14 cellular contexts compared by ENCODE assay signal in the genomic region with DNA sequence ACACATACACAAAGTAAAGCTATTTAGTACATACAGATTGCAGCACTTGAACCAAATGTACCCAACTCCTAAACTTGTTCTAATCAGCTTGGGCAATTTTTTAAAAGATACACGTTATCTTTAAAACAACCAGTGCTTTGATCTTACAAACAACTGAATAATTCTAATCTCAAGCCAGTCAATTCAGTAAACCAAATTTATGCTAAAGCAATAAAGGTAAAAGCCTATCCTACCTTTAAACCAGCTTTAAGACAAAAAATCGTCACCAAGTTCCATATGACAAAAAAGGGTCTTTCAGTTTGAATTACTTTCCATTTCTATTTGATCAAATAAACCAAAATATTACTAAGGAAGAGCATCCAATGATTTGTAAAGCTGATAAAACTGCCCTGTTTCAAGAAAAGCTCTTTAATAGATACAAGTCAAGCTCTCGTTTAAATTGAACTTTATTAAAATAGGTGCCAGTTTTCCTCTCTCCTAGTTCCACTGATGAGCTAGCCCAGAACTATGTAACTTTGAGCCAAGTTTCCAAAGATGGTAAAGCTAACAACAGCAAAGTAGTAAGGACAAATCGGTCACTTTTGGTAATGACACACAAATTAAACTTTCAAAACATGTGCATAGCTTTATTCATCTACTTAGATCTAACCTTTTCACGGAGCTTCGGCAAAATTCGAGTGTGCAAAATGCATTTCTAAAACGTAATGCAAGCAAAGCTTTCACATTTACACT. TPM values are rescaled to one million over a fixed set of nuclear protein-coding genes. Genes with fewer than 3 reads are reported as not detected.
DNase-seq lines count a peak whose midpoint lies in the region; ATAC-seq and TF ChIP-seq lines count a peak whose summit lies in the region.
"Had no signal": no experiment of that assay in that cellular context is flagged by ENCODE, and none has a peak within 500 bp of the region (broad histone marks: within the 10 kb centered on the region; RNA-seq: fewer than 3 reads in every experiment).

No MANE protein-coding gene starts in this region.

- POLR2A ChIA-PET in WTC11 (lab: Charles Lee), result no interaction called here

- no peaks in the 10 kb centered on the region for H3K9me3 ChIP-seq in sigmoid colon
- H3K9me3 ChIP-seq: adrenal gland had no signal

- CTCF ChIA-PET in WTC11 (lab: Charles Lee), result interaction anchor here (0.7 to 3.3 kb wide), 8 partner anchors 13 to 140 kb away, joined by 3 to 14 read pairs (median 4); no protein-coding TSS in a partner anchor

- H3K4me3 Mint-ChIP-seq in WTC11, result no peak overlapping the region

- 71 to 76% methylated on average over 8 of the region's 8 CpGs for WGBS in sigmoid colon, 2 donors

- H3K36me3 Mint-ChIP-seq in WTC11, result peaks cover 29% of the 10 kb centered on the region

- TF ChIP-seq POLR2A in sigmoid colon (IDR thresholded peaks at IDR 0.05), result no peak

- H3K9me3 Mint-ChIP-seq in WTC11, result no peaks in the 10 kb centered on the region

- peaks cover 0 to 48% (median 43%) of the 10 kb centered on the region in 4 donors for H3K4me1 ChIP-seq in sigmoid colon

- H3K36me3 ChIP-seq in sigmoid colon, result peaks cover 0 to 17% (median 0%) of the 10 kb centered on the region in 4 donors

- peaks cover 7% of the 10 kb centered on the region; the same call in 1 of the 2 replicates for H3K4me1 Mint-ChIP-seq in WTC11

- peak overlapping the region; percentile 91 for H3K27ac Mint-ChIP-seq in WTC11

- intact Hi-C loops in sigmoid colon (cut with DNase I), result loop anchor here (2.0 kb wide), 1 partner anchor 34 kb away; no protein-coding TSS in a partner anchor

- no peak for TF ChIP-seq CTCF in WTC11 (IDR thresholded peaks at IDR 0.05)
- no peak for TF ChIP-seq CTCF in fibroblast of pulmonary artery (IDR thresholded peaks at IDR 0.05; ENCODE audit: low read length, missing control alignments)
- TF ChIP-seq CTCF in sigmoid colon (IDR thresholded peaks at IDR 0.05), result no peak

- no peak for TF ChIP-seq EP300 in sigmoid colon (IDR thresholded peaks at IDR 0.05)

- no peak overlapping the region for H3K4me3 ChIP-seq in fibroblast of pulmonary artery (replicated peaks; ENCODE audit: low read depth, low read length)
- peak overlapping the region in 3 of 4 donors; percentile 26 to 34 (median 29) for H3K4me3 ChIP-seq in sigmoid colon
- H3K4me3 ChIP-seq: adrenal gland had no signal

- in situ Hi-C loops in G401 (cut with HindIII; ENCODE audit: low sequenced_read_pairs), result loop anchor here (25.0 kb wide), 1 partner anchor 95 kb away; no protein-coding TSS in a partner anchor

- peak; percentile 43 for DNase-seq in ELR (ENCODE audit: low read depth)
- no peak for DNase-seq in WTC11 (ENCODE audit: low spot score)
- DNase-seq in fibroblast of pulmonary artery (ENCODE audit: low read depth), result peak; percentile 39
- no peak for DNase-seq in sigmoid colon
- DNase-seq in DMS53 treated with DMSO at 0.1 percent for 48 hours (lab: John Stamatoyannopoulos, UW; ENCODE audit: unreplicated experiment), result no peak
- DNase-seq in putamen (ENCODE audit: low spot score), result no peak
- no peak for DNase-seq in G401 (ENCODE audit: low spot score)
- DNase-seq: adrenal gland; foreskin melanocyte; PC-3; stimulated activated CD8-positive, alpha-beta memory T cell treated with anti-CD3 and anti-CD28 coated beads, Interleukin-4, amount 100 ng/mL, for 48 hours had no signal

- H3K27me3 Mint-ChIP-seq in WTC11 (ENCODE audit: low read depth), result no peaks in the 10 kb centered on the region

- no peak for ATAC-seq in WTC11
- no peak for ATAC-seq in GM19324 (IDR thresholded peaks at IDR 0.05; ENCODE audit: low FRiP score, unreplicated experiment)
- ATAC-seq: PC-3 had no signal

- H3K27me3 ChIP-seq in sigmoid colon, result no peaks in the 10 kb centered on the region
- H3K27me3 ChIP-seq: adrenal gland had no signal

- peak overlapping the region; percentile 64 to 78 (median 70) for H3K27ac ChIP-seq in sigmoid colon

TF ChIP-seq in WTC11, 78 proteins besides CTCF, POLR2A, EP300 and RAD21 (continues in another document):
- no peak for TF ChIP-seq ETV6 (CRISPR knock-in tag; IDR thresholded peaks at IDR 0.05)
- TF ChIP-seq ARID4B (CRISPR knock-in tag; IDR thresholded peaks at IDR 0.05; ENCODE audit: borderline replicate concordance), result no peak
- TF ChIP-seq GABPB1 (CRISPR knock-in tag; IDR thresholded peaks at IDR 0.05), result no peak
- TF ChIP-seq, protein P1, sequence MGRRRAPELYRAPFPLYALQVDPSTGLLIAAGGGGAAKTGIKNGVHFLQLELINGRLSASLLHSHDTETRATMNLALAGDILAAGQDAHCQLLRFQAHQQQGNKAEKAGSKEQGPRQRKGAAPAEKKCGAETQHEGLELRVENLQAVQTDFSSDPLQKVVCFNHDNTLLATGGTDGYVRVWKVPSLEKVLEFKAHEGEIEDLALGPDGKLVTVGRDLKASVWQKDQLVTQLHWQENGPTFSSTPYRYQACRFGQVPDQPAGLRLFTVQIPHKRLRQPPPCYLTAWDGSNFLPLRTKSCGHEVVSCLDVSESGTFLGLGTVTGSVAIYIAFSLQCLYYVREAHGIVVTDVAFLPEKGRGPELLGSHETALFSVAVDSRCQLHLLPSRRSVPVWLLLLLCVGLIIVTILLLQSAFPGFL (CRISPR knock-in tag; IDR thresholded peaks at IDR 0.05; ENCODE audit: borderline replicate concordance), result no peak
- no peak for TF ChIP-seq GTF2I (CRISPR knock-in tag; conservative IDR thresholded peaks at IDR 0.05)
- TF ChIP-seq ATF1 (CRISPR knock-in tag; IDR thresholded peaks at IDR 0.05), result no peak
- TF ChIP-seq NFATC4 (CRISPR knock-in tag; IDR thresholded peaks at IDR 0.05), result no peak
- no peak for TF ChIP-seq ZSCAN18 (CRISPR knock-in tag; IDR thresholded peaks at IDR 0.05)
- TF ChIP-seq TEAD4 (CRISPR knock-in tag; IDR thresholded peaks at IDR 0.05), result no peak
- TF ChIP-seq, protein P2, sequence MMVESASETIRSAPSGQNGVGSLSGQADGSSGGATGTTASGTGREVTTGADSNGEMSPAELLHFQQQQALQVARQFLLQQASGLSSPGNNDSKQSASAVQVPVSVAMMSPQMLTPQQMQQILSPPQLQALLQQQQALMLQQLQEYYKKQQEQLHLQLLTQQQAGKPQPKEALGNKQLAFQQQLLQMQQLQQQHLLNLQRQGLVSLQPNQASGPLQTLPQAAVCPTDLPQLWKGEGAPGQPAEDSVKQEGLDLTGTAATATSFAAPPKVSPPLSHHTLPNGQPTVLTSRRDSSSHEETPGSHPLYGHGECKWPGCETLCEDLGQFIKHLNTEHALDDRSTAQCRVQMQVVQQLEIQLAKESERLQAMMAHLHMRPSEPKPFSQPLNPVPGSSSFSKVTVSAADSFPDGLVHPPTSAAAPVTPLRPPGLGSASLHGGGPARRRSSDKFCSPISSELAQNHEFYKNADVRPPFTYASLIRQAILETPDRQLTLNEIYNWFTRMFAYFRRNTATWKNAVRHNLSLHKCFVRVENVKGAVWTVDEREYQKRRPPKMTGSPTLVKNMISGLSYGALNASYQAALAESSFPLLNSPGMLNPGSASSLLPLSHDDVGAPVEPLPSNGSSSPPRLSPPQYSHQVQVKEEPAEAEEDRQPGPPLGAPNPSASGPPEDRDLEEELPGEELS (CRISPR knock-in tag; IDR thresholded peaks at IDR 0.05), result no peak

RNA-seq across cellular contexts. Expression of gene CRYBA1, which starts 10.2 kb away (rescaled TPM):
- not detected in 3 replicates for total RNA-seq in WTC11 (2021)
- total RNA-seq in sigmoid colon, result not detected
- polyA plus RNA-seq in sigmoid colon, result not detected
- total RNA-seq in G401 (2014; rRNA removed; shearing (Covaris generic)), result 0.43 TPM in 1 of 2 replicates, not detected in the other
- total RNA-seq: adrenal gland, Daoy, lung microvascular endothelial cell, PC-3 had no signal
- polyA plus RNA-seq: adrenal gland had no signal

RNA-seq across cellular contexts. Expression of gene NUFIP2, which starts 37.0 kb away (rescaled TPM):
- 87.1 to 93.1 TPM (median 90.5 TPM) in 3 replicates for total RNA-seq in WTC11 (2021)
- 10 to 100 TPM; 26.5 to 30.7 (median 27.4) TPM for total RNA-seq in sigmoid colon
- polyA plus RNA-seq in sigmoid colon, result 10 to 100 TPM in 1 of 3 donors, 1 to 10 TPM in 2; 6.6 to 14.1 (median 6.7) TPM
- 22.3 and 30.8 TPM in 2 replicates for total RNA-seq in G401 (2014; rRNA removed; shearing (Covaris generic))

Comparison
In these comparisons a context has a peak if more than half of its experiments do, and no peak if none do; other contexts are left out.
1. DNase-seq: peak in ELR (single experiment) and fibroblast of pulmonary artery (single experiment); none in WTC11 (single experiment), sigmoid colon (single experiment), DMS53 treated with DMSO at 0.1 percent for 48 hours (single experiment), putamen (single experiment) and G401 (single experiment).